1 cellular context compared by ENCODE assay signal in the genomic region with DNA sequence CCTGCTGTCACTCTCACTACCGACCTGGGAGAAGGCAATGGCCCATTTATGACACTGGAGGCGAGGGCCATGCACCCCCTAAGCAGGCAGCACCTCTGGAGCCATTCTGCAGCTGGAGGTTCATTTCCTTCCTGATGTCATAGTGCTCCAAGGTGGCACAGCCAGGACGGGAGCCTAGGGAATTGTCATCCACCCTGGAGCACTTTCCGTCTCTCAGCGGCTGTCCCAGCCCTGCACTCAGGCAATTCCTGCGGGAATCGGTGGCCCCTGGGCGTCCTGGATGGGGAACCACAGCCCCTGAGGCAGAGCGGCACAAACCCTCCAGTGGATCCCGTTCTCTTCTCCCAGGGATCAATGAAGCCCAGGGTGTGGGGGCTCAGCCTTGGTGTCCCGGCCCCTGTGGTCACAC. TPM values are rescaled to one million over a fixed set of nuclear protein-coding genes. Genes with fewer than 3 reads are reported as not detected.
"Had no signal": no experiment of that assay in that cellular context is flagged by ENCODE, and none has a peak within 500 bp of the region (broad histone marks: within the 10 kb centered on the region; RNA-seq: fewer than 3 reads in every experiment).

No MANE protein-coding gene starts in this region.

RNA-seq across cellular contexts. Expression of gene FZD9, which starts 23.5 kb away (rescaled TPM):
- total RNA-seq: activated CD4-positive, alpha-beta T cell treated with anti-CD3 and anti-CD28 coated beads, Interleukin-2, amount 10 ng/mL, durations not matched to agents 7 days and 5 days had no signal
